8 cellular contexts compared by ENCODE assay signal in genomic region chr14:34873591-34874385, GRCh38. TPM values are rescaled to one million over a fixed set of nuclear protein-coding genes. Genes with fewer than 3 reads are reported as not detected.
DNase-seq lines count a peak whose midpoint lies in the region; ATAC-seq and TF ChIP-seq lines count a peak whose summit lies in the region.

No MANE protein-coding gene starts in this region.

- no peaks in the 10 kb centered on the region for H3K9me3 Mint-ChIP-seq in neural crest cell

- H3K4me1 ChIP-seq in DND-41 (ENCODE audit: insufficient read depth, low read length) (peaks cover 39% of the 10 kb centered on the region), HUES64 (ENCODE audit: insufficient read depth, low read length) (peaks cover 10% of the 10 kb centered on the region; the same call in 1 of the 2 replicates), subcutaneous abdominal adipose tissue (ENCODE audit: control insufficient read depth in 5 of 5, insufficient read depth in 5 of 5, low read length in 5 of 5) (peaks cover 0 to 18% (median 14%) of the 10 kb centered on the region in 5 donors)

- H3K27ac ChIP-seq in DND-41 (ENCODE audit: low read length) (peak overlapping the region; percentile 83), HUES64 (ENCODE audit: low read depth, low read length) (peak overlapping the region; percentile 86), subcutaneous abdominal adipose tissue (ENCODE audit: low read depth, low read length) (peak overlapping the region; percentile 100)

- peaks cover 30% of the 10 kb centered on the region for H3K4me1 Mint-ChIP-seq in neural crest cell

- peaks cover 29% of the 10 kb centered on the region for H4K20me1 ChIP-seq in DND-41 (ENCODE audit: insufficient read depth, low read length)

- WGBS in HUES64: under 1% methylated on average over 81 of the region's 81 CpGs

- H3K79me2 ChIP-seq in DND-41 (ENCODE audit: insufficient read depth, low read length): peaks cover 72% of the 10 kb centered on the region

- H3K27me3 ChIP-seq in DND-41 (ENCODE audit: insufficient read depth, low read length, poor library complexity) (no peaks in the 10 kb centered on the region), HUES64 (ENCODE audit: insufficient read depth, low read length) (peaks cover 19% of the 10 kb centered on the region; the same call in 1 of the 2 replicates), subcutaneous abdominal adipose tissue (ENCODE audit: control insufficient read depth in 5 of 5, insufficient read depth in 4 of 5, low read length in 5 of 5) (no peaks in the 10 kb centered on the region)

- H2AFZ ChIP-seq in DND-41 (ENCODE audit: low read depth, low read length): peak overlapping the region; percentile 73

- peak overlapping the region; percentile 67 for H3K4me2 ChIP-seq in DND-41 (ENCODE audit: insufficient read depth, low read length)

- H3K27ac Mint-ChIP-seq in neural crest cell (ENCODE audit: unreplicated experiment): peak overlapping the region; percentile 97

- TF ChIP-seq CTCF in DND-41 (IDR thresholded peaks at IDR 0.05; ENCODE audit: borderline replicate concordance, extremely low read depth, low read length, poor library complexity, severe bottlenecking) (peak; percentile 29), foreskin fibroblast (IDR thresholded peaks at IDR 0.05; ENCODE audit: low read depth, low read length) (no peak), neural crest cell (conservative IDR thresholded peaks at IDR 0.05) (peak; percentile 17)

- H3K36me3 ChIP-seq in DND-41 (ENCODE audit: insufficient read depth, low read length) (peaks cover 34% of the 10 kb centered on the region), HUES64 (ENCODE audit: insufficient read depth, low read length) (peaks cover 9% of the 10 kb centered on the region; the same call in 1 of the 2 replicates), subcutaneous abdominal adipose tissue (ENCODE audit: control insufficient read depth in 5 of 5, insufficient read depth in 5 of 5, low read length in 5 of 5) (peaks cover 0 to 5% (median 0%) of the 10 kb centered on the region in 5 donors)

- H3K36me3 Mint-ChIP-seq in neural crest cell (ENCODE audit: low read depth): no peaks in the 10 kb centered on the region

- H3K27me3 Mint-ChIP-seq in neural crest cell (ENCODE audit: low read depth): peaks cover 2% of the 10 kb centered on the region

- ATAC-seq in DND-41 (ENCODE audit: insufficient read depth, low read depth): peak; percentile 80
- peak; percentile 53 for ATAC-seq in GM21526 (IDR thresholded peaks at IDR 0.05; ENCODE audit: low FRiP score, unreplicated experiment)

- H3K9me3 ChIP-seq in DND-41 (ENCODE audit: insufficient read depth, low read length, severe bottlenecking) (no peaks in the 10 kb centered on the region), HUES64 (ENCODE audit: insufficient read depth, low read depth, low read length) (no peaks in the 10 kb centered on the region), subcutaneous abdominal adipose tissue (ENCODE audit: control insufficient read depth in 5 of 5, low read length in 5 of 5) (no peaks in the 10 kb centered on the region)

- H3K4me3 ChIP-seq in DND-41 (ENCODE audit: low read depth in 1 of 2, low read length in 2 of 2): peak overlapping the region; percentile 94 to 96
- peak overlapping the region; percentile 78 for H3K4me3 ChIP-seq in HUES64 (ENCODE audit: low read length)
- H3K4me3 ChIP-seq in foreskin fibroblast (ENCODE audit: low read depth in 1 of 2, low read length in 2 of 2): peak overlapping the region; percentile 57 to 93
- H3K4me3 ChIP-seq in subcutaneous abdominal adipose tissue (ENCODE audit: low read depth in 1 of 5, low read length in 5 of 5): peak overlapping the region; percentile 83 to 89 (median 85)

- peak; percentile 95 for DNase-seq in DND-41
- DNase-seq in SHP77 (lab: John Stamatoyannopoulos, UW): peak; percentile 80 to 83
- peak; percentile 94 for DNase-seq in activated effector memory CD4-positive, alpha-beta T cell treated with anti-CD3 and anti-CD28 coated beads, Interleukin-2, amount 50 U/mL, for 16 hours
- DNase-seq in foreskin fibroblast: peak; percentile 78 to 90
- peak; percentile 59 for DNase-seq in neural crest cell (ENCODE audit: low read depth, low spot score)

- H3K9ac ChIP-seq in DND-41 (ENCODE audit: low read depth, low read length) (peak overlapping the region; percentile 90), HUES64 (ENCODE audit: low read depth, low read length) (peak overlapping the region; percentile 85), subcutaneous abdominal adipose tissue (ENCODE audit: low read length in 5 of 5) (peak overlapping the region; percentile 90 to 100 (median 97))

- H3K4me3 Mint-ChIP-seq in neural crest cell: peak overlapping the region; percentile 95

RNA-seq across cellular contexts. Expression of gene BAZ1A, which starts 1.4 kb away (rescaled TPM):
- 17.4 TPM for polyA plus RNA-seq in HUES64 (2013, experiment 1 of 2)
- 20.1 TPM for polyA plus RNA-seq in HUES64 (2013, experiment 2 of 2)
- total RNA-seq in neural crest cell: 50.2 and 56.3 TPM in 2 replicates

Comparison
In these comparisons a context has a peak if more than half of its experiments do, and no peak if none do; other contexts are left out.
1. Peak in every context shown above with its lines: DNase-seq, ATAC-seq, H3K4me3 ChIP-seq and H3K27ac ChIP-seq.